In the genomic region with DNA sequence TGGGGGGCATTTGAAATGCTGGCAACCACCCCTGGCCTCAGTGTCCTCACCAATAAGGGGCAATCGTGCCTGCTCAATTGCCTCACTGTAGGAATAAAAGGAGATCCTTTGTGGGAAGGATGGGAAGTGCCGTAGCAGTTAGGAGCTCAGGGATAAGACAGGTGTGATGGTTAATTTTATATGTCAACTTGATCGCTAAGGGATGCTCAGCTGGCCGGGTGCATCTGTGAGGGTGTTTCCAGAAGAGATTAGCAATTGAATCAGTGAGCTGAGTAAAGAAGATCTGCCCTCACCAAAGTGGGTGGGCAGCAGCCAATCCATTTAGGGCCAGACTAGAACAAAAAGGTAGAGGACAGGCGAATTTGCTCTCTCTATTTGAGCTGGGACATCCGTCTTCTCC, we compare ENCODE assay signal across 27 cellular contexts. TPM values are rescaled to one million over a fixed set of nuclear protein-coding genes. Genes with fewer than 3 reads are reported as not detected.
"Had no signal": no experiment of that assay in that cellular context is flagged by ENCODE, and none has a peak within 500 bp of the region (broad histone marks: within the 10 kb centered on the region; RNA-seq: fewer than 3 reads in every experiment).

No MANE protein-coding gene starts in this region.

- H3K4me3 ChIP-seq: Peyer's patch, SJCRH30 had no signal

- H3K27ac ChIP-seq: Peyer's patch, SJCRH30 had no signal

- ATAC-seq: PC-3, Right ventricle myocardium inferior, SK-N-SH treated with all-trans-retinoic acid at 6 μM for 48 hours had no signal

- H3K27me3 ChIP-seq: Peyer's patch, SJCRH30 had no signal

- DNase-seq: KBM-7; MV-4-11; NCI-H1048; NCI-H1105; NCI-H1417; NCI-H1436 treated with DMSO at 0.1 percent for 48 hours; NCI-H187; NCI-H2029; NCI-H2081 treated with DMSO at 0.1 percent for 48 hours; NCI-H2171; NCI-H226; NCI-H446; NCI-H510A; NCI-H524 treated with DMSO at 0.1 percent for 48 hours; NCI-H69; NCI-H774; NK-92 treated with Interleukin-12 subunit alpha and Interleukin-12 subunit beta, amount 100 ng/mL, for 24 hours; PC-3; Peyer's patch; SHP77 treated with DMSO at 0.1 percent for 48 hours; SJCRH30 had no signal

- H3K9me3 ChIP-seq: Peyer's patch, SJCRH30 had no signal

- H3K4me1 ChIP-seq: Peyer's patch, SJCRH30 had no signal

- H3K36me3 ChIP-seq: Peyer's patch, SJCRH30 had no signal

RNA-seq across cellular contexts. Expression of a gene that starts 52.6 kb away (rescaled TPM):
- total RNA-seq: HT-29, LHCN-M2, MCF 10A, PC-3, Right ventricle myocardium inferior, RPMI7951, SJCRH30 had no signal
